10 cellular contexts compared by ENCODE assay signal in the genomic region with DNA sequence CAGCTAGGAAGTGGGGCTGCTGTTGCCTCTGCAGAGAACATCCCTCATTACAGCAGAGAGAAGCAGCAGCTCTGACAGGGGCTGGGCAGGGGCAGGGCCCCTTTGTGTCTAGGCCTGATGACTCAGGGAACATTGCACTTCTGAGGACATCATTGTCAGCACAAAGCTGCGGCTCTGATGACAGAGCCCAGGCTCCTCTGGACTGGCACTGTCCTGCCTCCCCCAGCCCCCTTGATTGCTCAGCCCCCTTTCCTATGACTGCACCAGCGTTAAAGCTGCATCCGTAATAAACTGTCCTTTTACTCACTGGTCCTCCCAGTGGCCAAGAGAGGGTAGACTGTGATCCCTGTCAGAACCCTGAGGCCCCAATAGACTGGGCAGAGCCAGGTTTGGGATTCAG. TPM values are rescaled to one million over a fixed set of nuclear protein-coding genes. Genes with fewer than 3 reads are reported as not detected.
DNase-seq lines count a peak whose midpoint lies in the region; ATAC-seq and TF ChIP-seq lines count a peak whose summit lies in the region.
"Had no signal": no experiment of that assay in that cellular context is flagged by ENCODE, and none has a peak within 500 bp of the region (broad histone marks: within the 10 kb centered on the region; RNA-seq: fewer than 3 reads in every experiment).

No MANE protein-coding gene starts in this region.

- H3K4me2 ChIP-seq in neural cell (ENCODE audit: low read length): no peak overlapping the region

- TF ChIP-seq CTCF in cardiac fibroblast (IDR thresholded peaks at IDR 0.05; ENCODE audit: low read depth, low read length): peak; percentile 49
- peak; percentile 45 for TF ChIP-seq CTCF in neural cell (IDR thresholded peaks at IDR 0.05; ENCODE audit: poor library complexity, severe bottlenecking)
- no peak for TF ChIP-seq CTCF in coronary artery (IDR thresholded peaks at IDR 0.05)

- H3K79me2 ChIP-seq in neural cell (replicated peaks; ENCODE audit: insufficient read depth, low read length): no peaks in the 10 kb centered on the region
- H3K79me2 ChIP-seq: parathyroid adenoma had no signal

- no peaks in the 10 kb centered on the region for H3K36me3 ChIP-seq in neural cell (ENCODE audit: insufficient read depth, low read length)

- H3K9me2 ChIP-seq in neural cell (ENCODE audit: insufficient read depth, low read length): no peaks in the 10 kb centered on the region

- no peaks in the 10 kb centered on the region for H3K9me3 ChIP-seq in neural cell (ENCODE audit: low read length)

- H3K27ac ChIP-seq in neural cell (ENCODE audit: low read length): no peak overlapping the region
- no peak overlapping the region for H3K27ac ChIP-seq in coronary artery
- H3K27ac ChIP-seq: parathyroid adenoma had no signal

- no peak for ATAC-seq in HG02763 (IDR thresholded peaks at IDR 0.05; ENCODE audit: unreplicated experiment)

- H3F3A ChIP-seq in neural cell (ENCODE audit: insufficient read depth, low read length, poor library complexity, severe bottlenecking): no peaks in the 10 kb centered on the region

- H2AFZ ChIP-seq in neural cell (ENCODE audit: low read depth, low read length): no peak overlapping the region
- H2AFZ ChIP-seq: parathyroid adenoma had no signal

- TF ChIP-seq EP300 in neural cell (conservative IDR thresholded peaks at IDR 0.05; ENCODE audit: poor library complexity, severe bottlenecking): no peak

- TF ChIP-seq RAD21 in neural cell (conservative IDR thresholded peaks at IDR 0.05): no peak

- no peaks in the 10 kb centered on the region for H3K27me3 ChIP-seq in neural cell (ENCODE audit: insufficient read depth, low read depth, low read length)

- DNase-seq in ELR (ENCODE audit: low read depth): peak; percentile 35
- DNase-seq in Kasumi-1 (lab: John Stamatoyannopoulos, UW): peak; percentile 8 to 31
- peak; percentile 9 to 10 for DNase-seq in cardiac fibroblast (ENCODE audit: low read depth in 2 of 2)
- no peak for DNase-seq in NCI-H345 (lab: John Stamatoyannopoulos, UW)
- DNase-seq in coronary artery (ENCODE audit: low spot score): no peak
- DNase-seq in GM19238 (ENCODE audit: insufficient read length, low spot score): no peak
- DNase-seq: activated CD4-positive, alpha-beta T cell treated with anti-CD3 and anti-CD28 coated beads, Interleukin-2, amount 50 U/mL, for 1 hour had no signal

- no peak overlapping the region for H3K9ac ChIP-seq in neural cell (ENCODE audit: low read length)
- H3K9ac ChIP-seq: parathyroid adenoma had no signal

- H3K4me3 ChIP-seq in cardiac fibroblast (replicated peaks in 1 of 2; ENCODE audit: low read depth in 2 of 2, low read length in 2 of 2): no peak overlapping the region
- no peak overlapping the region for H3K4me3 ChIP-seq in neural cell (ENCODE audit: low read length)
- H3K4me3 ChIP-seq in coronary artery: no peak overlapping the region

- no peaks in the 10 kb centered on the region for H4K20me1 ChIP-seq in neural cell (ENCODE audit: insufficient read depth)

TF ChIP-seq in neural cell, 6 proteins besides CTCF, POLR2A, EP300 and RAD21:
- TF ChIP-seq SMC3 (conservative IDR thresholded peaks at IDR 0.05; ENCODE audit: poor library complexity) (no peak), MXI1 (conservative IDR thresholded peaks at IDR 0.05; ENCODE audit: poor library complexity, severe bottlenecking) (no peak)

RNA-seq across cellular contexts. Expression of a gene that starts 18.3 kb away (rescaled TPM):
- polyA plus RNA-seq in neural cell: 2.6 TPM in 2 replicates
- polyA minus RNA-seq in neural cell: 0.73 and 1.3 TPM in 2 replicates

Comparison
In these comparisons a context has a peak if more than half of its experiments do, and no peak if none do; other contexts are left out.
1. DNase-seq: peak in ELR (single experiment), Kasumi-1 (2 of 2) and cardiac fibroblast (2 of 2); none in NCI-H345 (single experiment), coronary artery (single experiment) and GM19238 (single experiment).